28 cellular contexts compared by ENCODE assay signal in the genomic region with DNA sequence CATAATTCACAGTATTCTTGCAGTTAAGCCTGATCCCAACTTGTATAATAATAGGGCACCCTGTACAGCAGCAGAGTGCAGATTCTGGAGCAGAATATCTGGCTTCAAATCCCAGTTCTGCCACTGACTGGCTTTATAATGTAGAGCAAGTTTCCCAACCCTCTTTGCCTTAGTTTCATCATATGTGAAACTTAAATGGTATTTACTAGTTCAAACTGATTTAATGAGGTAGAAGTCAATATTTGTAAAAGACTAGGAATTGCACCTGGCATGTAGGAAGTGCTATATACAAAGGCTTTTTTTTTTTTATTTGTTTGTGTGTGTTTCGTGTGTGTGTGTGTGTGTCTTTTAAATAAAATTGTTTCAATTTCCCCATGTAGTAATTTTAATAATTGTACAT.
"Had no signal": no experiment of that assay in that cellular context is flagged by ENCODE, and none has a peak within 500 bp of the region (broad histone marks: within the 10 kb centered on the region; RNA-seq: fewer than 3 reads in every experiment).

No MANE protein-coding gene starts in this region.

- H3K9me3 ChIP-seq: adrenal gland, body of pancreas, pancreas, prostate gland, sigmoid colon, vagina had no signal

- ATAC-seq: body of pancreas; effector memory CD8-positive, alpha-beta T cell; naive thymus-derived CD4-positive, alpha-beta T cell; pancreas; stimulated activated effector memory CD8-positive, alpha-beta T cell treated with anti-CD3 and anti-CD28 coated beads, Interleukin-12 subunit alpha, Interleukin-12 subunit beta, amount 100 ng/mL, for 72 hours had no signal

- H3K36me3 ChIP-seq: adrenal gland, pancreas, prostate gland, sigmoid colon, vagina, WERI-Rb-1 had no signal

- H3K27me3 ChIP-seq: adrenal gland, body of pancreas, pancreas, sigmoid colon, vagina had no signal

- H3K4me3 ChIP-seq: adrenal gland, body of pancreas, coronary artery, pancreas, prostate gland, sigmoid colon, vagina had no signal

- H3K4me1 ChIP-seq: adrenal gland, body of pancreas, pancreas, prostate gland, vagina had no signal

- DNase-seq: activated CD4-positive, alpha-beta memory T cell treated with anti-CD3 and anti-CD28 coated beads for 36 hours; activated CD4-positive, alpha-beta T cell treated with anti-CD3 and anti-CD28 coated beads, Interleukin-2, amount 10 ng/mL, durations not matched to agents 24 days and 14 days; activated CD4-positive, CD25-positive, alpha-beta regulatory T cell treated with anti-CD3 and anti-CD28 coated beads, Interleukin-2, amount 50 U/mL, for 72 hours; activated CD8-positive, alpha-beta memory T cell treated with anti-CD3 and anti-CD28 coated beads, Interleukin-2, amount 50 U/mL, for 4 hours; activated effector memory CD4-positive, alpha-beta T cell treated with anti-CD3 and anti-CD28 coated beads, Interleukin-2, amount 50 U/mL, for 16 hours; activated naive CD4-positive, alpha-beta T cell treated with anti-CD3 and anti-CD28 coated beads for 36 hours; activated naive CD8-positive, alpha-beta T cell treated with anti-CD3 and anti-CD28 coated beads for 36 hours; activated T-cell treated with anti-CD3 and anti-CD28 coated beads, Interleukin-2, amount 50 U/mL, for 1 hour; adrenal gland; aorta; body of pancreas; effector memory CD8-positive, alpha-beta T cell; head of caudate nucleus; hippocampal formation; immature natural killer cell; kidney; naive thymus-derived CD4-positive, alpha-beta T cell; nucleus accumbens; pancreas; retina; sigmoid colon; small intestine; stimulated activated CD4-positive, alpha-beta T cell treated with anti-CD3 and anti-CD28 coated beads, Interleukin-4, amount 100 ng/mL, for 24 hours; WERI-Rb-1 had no signal

- H3K27ac ChIP-seq: adrenal gland, body of pancreas, coronary artery, pancreas, prostate gland, sigmoid colon, vagina, WERI-Rb-1 had no signal
